ENCODE assay signal across 10 cellular contexts in the genomic region with DNA sequence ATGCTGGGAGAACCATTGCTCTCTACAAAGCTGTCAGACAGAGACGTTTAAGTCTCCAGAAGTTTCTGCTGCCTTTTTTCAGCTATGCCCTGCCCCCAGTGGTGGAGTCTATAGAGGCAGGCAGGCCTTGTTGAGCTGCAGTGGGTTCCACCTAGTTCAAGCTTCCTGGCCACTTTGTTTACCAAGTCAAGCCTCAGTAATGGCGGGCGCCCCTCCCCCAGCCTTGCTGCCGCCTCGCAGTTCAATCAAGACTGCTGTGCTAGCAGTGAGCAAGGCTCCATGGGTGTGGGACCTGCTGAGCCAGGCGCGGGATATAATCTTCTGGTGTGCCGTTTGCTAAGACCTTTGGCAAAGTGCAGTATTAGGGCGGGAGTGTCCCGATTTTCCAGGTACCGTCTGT. TPM values are rescaled to one million over a fixed set of nuclear protein-coding genes. Genes with fewer than 3 reads are reported as not detected.
DNase-seq lines count a peak whose midpoint lies in the region; ATAC-seq, FAIRE-seq and TF ChIP-seq lines count a peak whose summit lies in the region.
"Had no signal": no experiment of that assay in that cellular context is flagged by ENCODE, and none has a peak within 500 bp of the region (broad histone marks: within the 10 kb centered on the region; RNA-seq: fewer than 3 reads in every experiment).

No MANE protein-coding gene starts in this region.

- H3K9me2 ChIP-seq in GM23338 (ENCODE audit: insufficient read depth) (no peaks in the 10 kb centered on the region), hepatocyte (replicated peaks; ENCODE audit: insufficient read depth) (no peaks in the 10 kb centered on the region)

- ATAC-seq in GM23338 = no peak
- no peak for ATAC-seq in GM21737 (IDR thresholded peaks at IDR 0.05; ENCODE audit: unreplicated experiment)
- ATAC-seq in left lobe of liver = no peak

- H3K27me3 Mint-ChIP-seq in Calu3 (ENCODE audit: unreplicated experiment) = no peaks in the 10 kb centered on the region
- H3K27me3 Mint-ChIP-seq in GM23338 (ENCODE audit: insufficient read depth, low read depth, poor library complexity) = peaks cover 3% of the 10 kb centered on the region

- H3K79me2 ChIP-seq in GM23338 (replicated peaks; ENCODE audit: insufficient read depth) = peaks cover 39% of the 10 kb centered on the region
- peaks cover 2% of the 10 kb centered on the region for H3K79me2 ChIP-seq in keratinocyte (ENCODE audit: control insufficient read depth, insufficient read depth, low read length)
- peaks cover 17% of the 10 kb centered on the region for H3K79me2 ChIP-seq in hepatocyte

- H3K27ac ChIP-seq in GM23338 (ENCODE audit: low read depth) (no peak overlapping the region), VCaP (no peak overlapping the region), keratinocyte (ENCODE audit: control insufficient read depth, insufficient read depth, low read length) (no peak overlapping the region), hepatocyte (no peak overlapping the region)
- H3K27ac ChIP-seq: neutrophil, SJCRH30 had no signal

- FAIRE-seq in keratinocyte (lab: Jason Lieb, UNC) = no peak

- H3K4me3 Mint-ChIP-seq in Calu3 (ENCODE audit: low read depth, unreplicated experiment) (no peak overlapping the region), GM23338 (no peak overlapping the region)

- peaks cover 16% of the 10 kb centered on the region for H3K4me1 Mint-ChIP-seq in Calu3 (ENCODE audit: low read depth, unreplicated experiment)
- no peaks in the 10 kb centered on the region for H3K4me1 Mint-ChIP-seq in GM23338

- H3K9me3 Mint-ChIP-seq in Calu3 (ENCODE audit: low read depth, unreplicated experiment) = peaks cover 3% of the 10 kb centered on the region
- H3K9me3 Mint-ChIP-seq in GM23338 = peaks cover 46% of the 10 kb centered on the region

- TF ChIP-seq CTCF in Calu3 (IDR thresholded peaks at IDR 0.05; ENCODE audit: unreplicated experiment) (no peak), GM23338 (conservative IDR thresholded peaks at IDR 0.05; ENCODE audit: low read depth in 2 of 2) (peak; percentile 9 to 28; a peak in 2 of 4 replicates), VCaP (conservative IDR thresholded peaks at IDR 0.05) (0 out of 2 replicates have a peak, but pooled peaks have one; percentile 9), keratinocyte (optimal IDR thresholded peaks at IDR 0.05 in 1 of 3, IDR thresholded peaks at IDR 0.05 in 1 of 3, conservative IDR thresholded peaks at IDR 0.05 in 1 of 3; ENCODE audit: extremely low read depth in 1 of 3, insufficient read depth in 2 of 3, low read length in 3 of 3) (peak in 2 of 3 experiments; percentile 27 to 28), hepatocyte (IDR thresholded peaks at IDR 0.05; ENCODE audit: poor library complexity) (no peak)

- H3K9me1 ChIP-seq in keratinocyte (ENCODE audit: control insufficient read depth, extremely low read depth, insufficient read depth, low read length) = no peaks in the 10 kb centered on the region

- no TSS peak for BruUV-seq in Calu3 (replicated peaks; lab: Mats Ljungman, UMichigan)

- DNase-seq in Calu3 (peak; percentile 11), GM23338 (ENCODE audit: low spot score) (peak; percentile 33), keratinocyte (ENCODE audit: low read depth, low spot score) (no peak), left lobe of liver (ENCODE audit: low spot score) (no peak), hepatocyte (ENCODE audit: low spot score) (no peak)
- DNase-seq: NCI-H1417 treated with DMSO at 0.1 percent for 48 hours had no signal

- WGBS in hepatocyte (ENCODE audit: low lambda C conversion rate, missing lambda C conversion rate) = 97% methylated on average over 11 of the region's 11 CpGs

- H3K4me1 ChIP-seq in GM23338 (ENCODE audit: insufficient read depth) (no peaks in the 10 kb centered on the region), keratinocyte (ENCODE audit: control insufficient read depth, extremely low read depth, insufficient read depth, low read length) (no peaks in the 10 kb centered on the region), hepatocyte (ENCODE audit: insufficient read depth) (no peaks in the 10 kb centered on the region)

- H3F3A ChIP-seq in GM23338 (replicated peaks; ENCODE audit: low read depth) = no peaks in the 10 kb centered on the region

- intact Hi-C loops in Calu3 (cut with micrococcal nuclease; ENCODE audit: unreplicated experiment) = no loop called here

- H3K4me2 ChIP-seq in GM23338 (no peak overlapping the region), keratinocyte (ENCODE audit: control insufficient read depth, extremely low read depth, insufficient read depth, low read depth, low read length) (no peak overlapping the region), hepatocyte (no peak overlapping the region)

- no peaks in the 10 kb centered on the region for H3K9me3 ChIP-seq in keratinocyte (ENCODE audit: control insufficient read depth, low read depth, low read length)
- H3K9me3 ChIP-seq in hepatocyte (ENCODE audit: low read depth) = no peaks in the 10 kb centered on the region
- H3K9me3 ChIP-seq: neutrophil, SJCRH30 had no signal

- H3K27ac Mint-ChIP-seq in Calu3 (ENCODE audit: unreplicated experiment) (no peak overlapping the region), GM23338 (no peak overlapping the region)

- peaks cover 8% of the 10 kb centered on the region for H3K36me3 ChIP-seq in GM23338 (ENCODE audit: insufficient read depth)
- H3K36me3 ChIP-seq in keratinocyte (ENCODE audit: control insufficient read depth in 2 of 2, extremely low read depth in 1 of 2, insufficient read depth in 2 of 2, low read length in 2 of 2) = peaks cover 4 to 6% of the 10 kb centered on the region in 2 experiments
- no peaks in the 10 kb centered on the region for H3K36me3 ChIP-seq in hepatocyte (replicated peaks; ENCODE audit: insufficient read depth, low read depth)

- dilution Hi-C loops in keratinocyte (cut with MboI; ENCODE audit: extremely low pct_ligation_motif_present, low sequenced_read_pairs) = no loop called here

- H3K36me3 Mint-ChIP-seq in Calu3 (ENCODE audit: insufficient read depth, unreplicated experiment) (peaks cover 56% of the 10 kb centered on the region), GM23338 (ENCODE audit: low read depth) (peaks cover 79% of the 10 kb centered on the region)

- CTCF ChIA-PET in Calu3 (lab: Charles Lee) = interaction anchor here (0.6 kb wide), 1 partner anchor 131 kb away, joined by 3 read pairs; no protein-coding TSS in a partner anchor

- H3K9ac ChIP-seq in keratinocyte (ENCODE audit: control insufficient read depth, extremely low read depth, insufficient read depth, low read length) = no peak overlapping the region

- H3K27me3 ChIP-seq in GM23338 (ENCODE audit: insufficient read depth) = no peaks in the 10 kb centered on the region
- H3K27me3 ChIP-seq in keratinocyte (ENCODE audit: control insufficient read depth, extremely low read depth, insufficient read depth, low read length) = no peaks in the 10 kb centered on the region
- H3K27me3 ChIP-seq in hepatocyte = no peaks in the 10 kb centered on the region
- H3K27me3 ChIP-seq: neutrophil, SJCRH30 had no signal

- no peak overlapping the region for H3K4me3 ChIP-seq in GM23338
- H3K4me3 ChIP-seq in keratinocyte (ENCODE audit: control insufficient read depth in 2 of 3, extremely low read depth in 1 of 3, insufficient read depth in 2 of 3, low read depth in 1 of 3, low read length in 3 of 3) = no peak overlapping the region
- H3K4me3 ChIP-seq in hepatocyte = no peak overlapping the region
- H3K4me3 ChIP-seq: SJCRH30 had no signal

- peaks cover 1% of the 10 kb centered on the region; the same call in 1 of the 2 replicates for H4K20me1 ChIP-seq in GM23338 (replicated peaks; ENCODE audit: insufficient read depth)
- no peaks in the 10 kb centered on the region for H4K20me1 ChIP-seq in keratinocyte (ENCODE audit: control insufficient read depth, extremely low read depth, insufficient read depth, low read length)
- peaks cover 7% of the 10 kb centered on the region for H4K20me1 ChIP-seq in hepatocyte (ENCODE audit: insufficient read depth, poor library complexity, severe bottlenecking)

- no peak overlapping the region for H2AFZ ChIP-seq in GM23338
- H2AFZ ChIP-seq in keratinocyte (ENCODE audit: control insufficient read depth, low read length) = no peak overlapping the region
- H2AFZ ChIP-seq in hepatocyte = no peak overlapping the region

RNA-seq across cellular contexts. Expression of a gene that starts 52.7 kb away (rescaled TPM):
- total RNA-seq in Calu3 (2022) = not detected in 2 replicates
- not detected in 2 replicates for total RNA-seq in GM23338 (2014; rRNA removed; shearing (Covaris generic))
- not detected in 2 replicates for polyA plus RNA-seq in GM23338 (2016; fragmentation: Nextera tagmentation; extraction: Ambion mirVana)
- not detected in 3 replicates for polyA plus RNA-seq in keratinocyte
- not detected for polyA plus RNA-seq in keratinocyte (2011; ENCODE audit: low read depth)
- polyA plus RNA-seq in keratinocyte (2011; cell fraction: cytosol; rRNA removed) = not detected in 2 replicates
- not detected in 2 replicates for polyA plus RNA-seq in keratinocyte (2011; cell fraction: nucleus; rRNA removed)
- polyA plus RNA-seq in keratinocyte (2012; ENCODE audit: low replicate concordance) = not detected in 2 replicates
- not detected in 3 replicates for polyA minus RNA-seq in keratinocyte
- not detected for polyA minus RNA-seq in keratinocyte (2011; cell fraction: cytosol; rRNA and poly(A)+ RNA removed)
- polyA minus RNA-seq in keratinocyte (2011; cell fraction: nucleus; rRNA and poly(A)+ RNA removed) = not detected in 2 replicates
- total RNA-seq in left lobe of liver = not detected
- not detected in 2 replicates for total RNA-seq in hepatocyte
- polyA plus RNA-seq in hepatocyte = not detected in 2 replicates
- total RNA-seq: SJCRH30 had no signal

Comparison
In these comparisons a context has a peak if more than half of its experiments do, and no peak if none do; other contexts are left out.
1. DNase-seq: peak in Calu3 (single experiment) and GM23338 (single experiment); none in keratinocyte (single experiment), left lobe of liver (single experiment) and hepatocyte (single experiment).
2. CTCF ChIP-seq: peak in GM23338 (2 of 2), VCaP (single experiment) and keratinocyte (2 of 3); none in Calu3 (single experiment) and hepatocyte (single experiment).